Comparison of ENCODE assay signal across 7 cellular contexts in genomic region chr22:41180362-41180761, GRCh38. TPM values are rescaled to one million over a fixed set of nuclear protein-coding genes. Genes with fewer than 3 reads are reported as not detected.
DNase-seq lines count a peak whose midpoint lies in the region; ATAC-seq, FAIRE-seq and TF ChIP-seq lines count a peak whose summit lies in the region.
"Not testable (repeated sequence)": the region's sequence is repeated elsewhere in the genome, so short reads cannot be mapped to it uniquely, and the experiment has no call there.

No MANE protein-coding gene starts in this region.

- H3K9me1 ChIP-seq in keratinocyte (ENCODE audit: control insufficient read depth, extremely low read depth, insufficient read depth, low read length), result not testable (repeated sequence)

- FAIRE-seq in keratinocyte (lab: Jason Lieb, UNC), result peak; percentile 76

- not testable (repeated sequence) for H4K20me1 ChIP-seq in keratinocyte (ENCODE audit: control insufficient read depth, extremely low read depth, insufficient read depth, low read length)

- H3K27me3 Mint-ChIP-seq in CD14-positive monocyte (ENCODE audit: low read depth in 3 of 3); chondrocyte (ENCODE audit: low read depth); natural killer cell (ENCODE audit: low read depth in 2 of 2): not testable (repeated sequence)

- dilution Hi-C loops in keratinocyte (cut with MboI; ENCODE audit: extremely low pct_ligation_motif_present, low sequenced_read_pairs), result not testable (repeated sequence)

- not testable (repeated sequence) for H3K4me1 ChIP-seq in HEK293 (ENCODE audit: control insufficient read depth, insufficient read depth, low read length)
- H3K4me1 ChIP-seq in keratinocyte (ENCODE audit: control insufficient read depth, extremely low read depth, insufficient read depth, low read length), result peaks cover 12% of the 10 kb centered on the region
- H3K4me1 ChIP-seq in psoas muscle, result peaks cover 35% of the 10 kb centered on the region

- not testable (repeated sequence) for H3K27ac ChIP-seq in HEK293 (ENCODE audit: extremely low read depth, low read depth, low read length); keratinocyte (ENCODE audit: control insufficient read depth, insufficient read depth, low read length)
- H3K27ac ChIP-seq in psoas muscle, result peak overlapping the region; percentile 78

- peaks cover 47 to 50% of the 10 kb centered on the region in 2 experiments for H3K36me3 ChIP-seq in HEK293 (ENCODE audit: control insufficient read depth in 2 of 2, insufficient read depth in 1 of 2, low read length in 2 of 2)
- peaks cover 20 to 30% of the 10 kb centered on the region in 2 experiments for H3K36me3 ChIP-seq in keratinocyte (ENCODE audit: control insufficient read depth in 2 of 2, extremely low read depth in 1 of 2, insufficient read depth in 2 of 2, low read length in 2 of 2)
- peaks cover 0 to 48% of the 10 kb centered on the region in 2 donors for H3K36me3 ChIP-seq in psoas muscle (ENCODE audit: insufficient read depth in 1 of 2, low read depth in 1 of 2)

- not testable (repeated sequence) for H3K4me2 ChIP-seq in keratinocyte (ENCODE audit: control insufficient read depth, extremely low read depth, insufficient read depth, low read depth, low read length)

- not testable (repeated sequence) for H3K27me3 ChIP-seq in keratinocyte (ENCODE audit: control insufficient read depth, extremely low read depth, insufficient read depth, low read length); psoas muscle (ENCODE audit: insufficient read depth in 3 of 3, low read length in 2 of 3)

- H3K4me3 Mint-ChIP-seq in CD14-positive monocyte; chondrocyte (ENCODE audit: unreplicated experiment); natural killer cell: not testable (repeated sequence)

- 94 to 96% (median 95%) methylated on average over 6 of the region's 6 CpGs for WGBS in psoas muscle, 3 donors

- not testable (repeated sequence) for H3K9me3 ChIP-seq in HEK293 (ENCODE audit: control insufficient read depth, insufficient read depth, low read depth, low read length); keratinocyte (ENCODE audit: control insufficient read depth, low read depth, low read length); psoas muscle

- intact Hi-C loops in CD14-positive monocyte (cut with micrococcal nuclease); natural killer cell (cut with micrococcal nuclease); psoas muscle (cut with DNase I): not testable (repeated sequence)

- H3K9me3 Mint-ChIP-seq in CD14-positive monocyte; chondrocyte (ENCODE audit: low read depth); natural killer cell: not testable (repeated sequence)

- H3K4me3 ChIP-seq in HEK293 (ENCODE audit: low read depth, low read length); keratinocyte (ENCODE audit: control insufficient read depth in 2 of 3, extremely low read depth in 1 of 3, insufficient read depth in 2 of 3, low read depth in 1 of 3, low read length in 3 of 3); psoas muscle: not testable (repeated sequence)

- not testable (repeated sequence) for ATAC-seq in natural killer cell, psoas muscle

- DNase-seq in CD14-positive monocyte (ENCODE audit: low spot score); chondrocyte (ENCODE audit: low spot score); keratinocyte (ENCODE audit: low read depth, low spot score); natural killer cell; psoas muscle: not testable (repeated sequence)
- peak; percentile 13 for DNase-seq in activated CD8-positive, alpha-beta memory T cell treated with anti-CD3 and anti-CD28 coated beads for 24 hours

- TF ChIP-seq CTCF in CD14-positive monocyte (IDR thresholded peaks at IDR 0.05); HEK293 (tag by site-specific recombination; IDR thresholded peaks at IDR 0.05); chondrocyte (IDR thresholded peaks at IDR 0.05); keratinocyte (optimal IDR thresholded peaks at IDR 0.05 in 1 of 3, IDR thresholded peaks at IDR 0.05 in 1 of 3, conservative IDR thresholded peaks at IDR 0.05 in 1 of 3; ENCODE audit: extremely low read depth in 1 of 3, insufficient read depth in 2 of 3, low read length in 3 of 3); natural killer cell (IDR thresholded peaks at IDR 0.05); psoas muscle (IDR thresholded peaks at IDR 0.05): not testable (repeated sequence)

- H3K27ac Mint-ChIP-seq in CD14-positive monocyte (peak overlapping the region in 6 of 7 donors; percentile 25 to 80 (median 52)), chondrocyte (ENCODE audit: unreplicated experiment) (peak overlapping the region; percentile 27), natural killer cell (peak overlapping the region; percentile 27 to 51)

- not testable (repeated sequence) for H3K79me2 ChIP-seq in keratinocyte (ENCODE audit: control insufficient read depth, insufficient read depth, low read length)

- H3K9ac ChIP-seq in keratinocyte (ENCODE audit: control insufficient read depth, extremely low read depth, insufficient read depth, low read length), result not testable (repeated sequence)

- not testable (repeated sequence) for H3K4me1 Mint-ChIP-seq in CD14-positive monocyte
- H3K4me1 Mint-ChIP-seq in chondrocyte (ENCODE audit: low read depth), result peaks cover 38% of the 10 kb centered on the region
- peaks cover 8 to 13% of the 10 kb centered on the region in 2 donors for H3K4me1 Mint-ChIP-seq in natural killer cell

- not testable (repeated sequence) for H2AFZ ChIP-seq in keratinocyte (ENCODE audit: control insufficient read depth, low read length)

- CTCF ChIA-PET in HEK293 (lab: Yijun Ruan, JAX), result interaction anchor here (1.3 kb wide), 1 partner anchor 16 kb away, joined by 5 read pairs; no protein-coding TSS in a partner anchor

- H3K36me3 Mint-ChIP-seq in CD14-positive monocyte (peaks cover 36 to 41% of the 10 kb centered on the region in 2 donors), chondrocyte (ENCODE audit: low read depth) (peaks cover 29% of the 10 kb centered on the region)
- not testable (repeated sequence) for H3K36me3 Mint-ChIP-seq in natural killer cell

- POLR2A ChIA-PET in HEK293 (lab: Yijun Ruan, JAX), result not testable (repeated sequence)

TF ChIP-seq in HEK293, 187 proteins besides CTCF, POLR2A, EP300 and RAD21:
- TF ChIP-seq ATF2 (tag by site-specific recombination; IDR thresholded peaks at IDR 0.05; ENCODE audit: low read depth), result peak; percentile 51; the same call in 1 of the 2 replicates
TF ChIP-seq in HEK293: peak in this region for 1; not testable (repeated sequence) for 186.

RNA-seq across cellular contexts. Expression of gene L3MBTL2, which starts 24.8 kb away (rescaled TPM):
- 10 to 100 TPM; 13.6 to 14.0 TPM for polyA plus RNA-seq in CD14-positive monocyte
- total RNA-seq in chondrocyte, result 16.6 to 27.1 TPM (median 17.7 TPM) in 3 replicates
- 16.7 to 24.8 TPM (median 18.1 TPM) in 3 replicates for polyA plus RNA-seq in keratinocyte
- 4.4 TPM for polyA plus RNA-seq in keratinocyte (2011; ENCODE audit: low read depth)
- polyA plus RNA-seq in keratinocyte (2011; cell fraction: cytosol; rRNA removed), result 15.4 and 20.5 TPM in 2 replicates
- 30.2 and 33.2 TPM in 2 replicates for polyA plus RNA-seq in keratinocyte (2011; cell fraction: nucleus; rRNA removed)
- 10.3 and 16.4 TPM in 2 replicates for polyA plus RNA-seq in keratinocyte (2012; ENCODE audit: low replicate concordance)
- polyA minus RNA-seq in keratinocyte, result 24.9 to 29.3 TPM (median 27.9 TPM) in 3 replicates
- 18.6 TPM for polyA minus RNA-seq in keratinocyte (2011; cell fraction: cytosol; rRNA and poly(A)+ RNA removed)
- 15.9 and 17.1 TPM in 2 replicates for polyA minus RNA-seq in keratinocyte (2011; cell fraction: nucleus; rRNA and poly(A)+ RNA removed)
- 10 to 100 TPM; 25.2 to 32.1 (median 31.7) TPM for total RNA-seq in natural killer cell
- total RNA-seq in psoas muscle, result 10 to 100 TPM in 3 of 4 donors, 1 to 10 TPM in 1; 8.7 to 15.8 (median 11.9) TPM
- 10 to 100 TPM in 1 of 3 donors, 1 to 10 TPM in 2; 7.2 to 12.3 (median 9.0) TPM for polyA plus RNA-seq in psoas muscle
